ENCODE assay signal across 9 cellular contexts in genomic region chr14:76810525-76810924, GRCh38. TPM values are rescaled to one million over a fixed set of nuclear protein-coding genes. Genes with fewer than 3 reads are reported as not detected.
DNase-seq lines count a peak whose midpoint lies in the region; ATAC-seq and TF ChIP-seq lines count a peak whose summit lies in the region.
"Had no signal": no experiment of that assay in that cellular context is flagged by ENCODE, and none has a peak within 500 bp of the region (broad histone marks: within the 10 kb centered on the region; RNA-seq: fewer than 3 reads in every experiment).

No MANE protein-coding gene starts in this region.

- H3K9me3 Mint-ChIP-seq in chondrocyte (ENCODE audit: low read depth) (no peaks in the 10 kb centered on the region), nephron (no peaks in the 10 kb centered on the region)

- peak overlapping the region in 4 of 10 experiments; percentile 77 to 90 (median 84); a peak in 4 of 20 replicates for H3K4me3 ChIP-seq in BLaER1 treated with 17β-estradiol and CSF1 and Interleukin-3, amounts not matched to agents 10 nM and 100 nM
- peak overlapping the region; percentile 1; the same call in 1 of the 2 replicates for H3K4me3 ChIP-seq in LNCaP clone FGC (ENCODE audit: low read depth, low read length)

- H3K4me1 ChIP-seq in BLaER1 treated with 17β-estradiol and CSF1 and Interleukin-3, amounts not matched to agents 10 nM and 100 nM, result peaks cover 23 to 38% (median 25%) of the 10 kb centered on the region in 10 experiments

- H3K27ac Mint-ChIP-seq in chondrocyte (ENCODE audit: unreplicated experiment) (no peak overlapping the region), nephron (peak overlapping the region; percentile 49 to 84 (median 82))

- H3K27me3 Mint-ChIP-seq in chondrocyte (ENCODE audit: low read depth) (no peaks in the 10 kb centered on the region), nephron (ENCODE audit: low read depth) (no peaks in the 10 kb centered on the region)

- H3K4me2 ChIP-seq in BLaER1 treated with 17β-estradiol and CSF1 and Interleukin-3, amounts not matched to agents 10 nM and 100 nM, result peak overlapping the region; percentile 91 to 99 (median 96)

- peaks cover 0 to 9% (median 3%) of the 10 kb centered on the region in 11 experiments; a peak in 7 of 22 replicates for H4K20me1 ChIP-seq in BLaER1 treated with 17β-estradiol and CSF1 and Interleukin-3, amounts not matched to agents 10 nM and 100 nM

- no peaks in the 10 kb centered on the region for H3K27me3 ChIP-seq in BLaER1 treated with 17β-estradiol and CSF1 and Interleukin-3, amounts not matched to agents 10 nM and 100 nM

- H3K9ac ChIP-seq in BLaER1 treated with 17β-estradiol and CSF1 and Interleukin-3, amounts not matched to agents 10 nM and 100 nM, result peak overlapping the region in 10 of 11 experiments; percentile 2 to 90 (median 86); a peak in 15 of 22 replicates

- H3K4me3 Mint-ChIP-seq in chondrocyte (ENCODE audit: unreplicated experiment), result peak overlapping the region; percentile 92
- peak overlapping the region; percentile 92 to 99 (median 98) for H3K4me3 Mint-ChIP-seq in nephron

- no peak for TF ChIP-seq CTCF in LNCaP clone FGC (IDR thresholded peaks at IDR 0.05; ENCODE audit: control insufficient read depth, extremely low read depth, insufficient read depth)
- TF ChIP-seq CTCF in chondrocyte (IDR thresholded peaks at IDR 0.05), result no peak
- no peak for TF ChIP-seq CTCF in nephron (IDR thresholded peaks at IDR 0.05; ENCODE audit: unreplicated experiment in 3 of 3)

- DNase-seq in LNCaP clone FGC (ENCODE audit: low read depth) (no peak), chondrocyte (ENCODE audit: low spot score) (no peak), inferior parietal cortex (ENCODE audit: extremely low spot score) (no peak), UCSD-AML1 (lab: John Stamatoyannopoulos, UW; ENCODE audit: unreplicated experiment) (no peak), medulla oblongata (ENCODE audit: extremely low spot score) (no peak)
- DNase-seq: NCI-H1092 had no signal

- H3K27ac ChIP-seq in BLaER1 treated with 17β-estradiol and CSF1 and Interleukin-3, amounts not matched to agents 10 nM and 100 nM, result peak overlapping the region in 4 of 11 experiments; percentile 16 to 37 (median 31); a peak in 5 of 22 replicates

- H3K4me1 Mint-ChIP-seq in chondrocyte (ENCODE audit: low read depth) (peaks cover 20% of the 10 kb centered on the region), nephron (peaks cover 38% of the 10 kb centered on the region)

- H3K36me3 Mint-ChIP-seq in chondrocyte (ENCODE audit: low read depth) (peaks cover 7% of the 10 kb centered on the region), nephron (ENCODE audit: low read depth) (peaks cover 38% of the 10 kb centered on the region)

- no peak for ATAC-seq in HG03520 (IDR thresholded peaks at IDR 0.05; ENCODE audit: unreplicated experiment)

- no peaks in the 10 kb centered on the region for H3K9me3 ChIP-seq in BLaER1 treated with 17β-estradiol and CSF1 and Interleukin-3, amounts not matched to agents 10 nM and 100 nM (replicated peaks in 1 of 11)

- peaks cover 33 to 43% (median 38%) of the 10 kb centered on the region in 11 experiments for H3K36me3 ChIP-seq in BLaER1 treated with 17β-estradiol and CSF1 and Interleukin-3, amounts not matched to agents 10 nM and 100 nM

RNA-seq across cellular contexts. Expression of gene ANGEL1, which starts 2.2 kb away (rescaled TPM):
- 8.6 to 13.8 TPM (median 9.6 TPM) in 3 replicates for total RNA-seq in chondrocyte

RNA-seq across cellular contexts. Expression of gene LRRC74A, which starts 15.7 kb away (rescaled TPM):
- total RNA-seq in chondrocyte, result not detected in 3 replicates

RNA-seq across cellular contexts. Expression of gene VASH1, which starts 49.3 kb away (rescaled TPM):
- 26.0 to 41.8 TPM (median 29.7 TPM) in 3 replicates for total RNA-seq in chondrocyte
